In genomic region chr2:203579131-203579643, GRCh38 we compare ENCODE assay signal across 8 cellular contexts. TPM values are rescaled to one million over a fixed set of nuclear protein-coding genes. Genes with fewer than 3 reads are reported as not detected.
DNase-seq lines count a peak whose midpoint lies in the region; ATAC-seq, FAIRE-seq and TF ChIP-seq lines count a peak whose summit lies in the region.

No MANE protein-coding gene starts in this region.

- no peaks in the 10 kb centered on the region for H3K36me3 ChIP-seq in bronchial epithelial cell (ENCODE audit: control insufficient read depth, insufficient read depth, low read length)
- H3K36me3 ChIP-seq in parathyroid adenoma (ENCODE audit: control insufficient read depth, insufficient read depth, low read length), result no peaks in the 10 kb centered on the region

- peaks cover 0 to 12% (median 0%) of the 10 kb centered on the region in 5 donors for H3K27me3 Mint-ChIP-seq in naive thymus-derived CD8-positive, alpha-beta T cell

- peak; percentile 42 for DNase-seq in stimulated activated naive CD4-positive, alpha-beta T cell treated with Interleukin-2 at 50 U/mL for 16 hours (lab: John Stamatoyannopoulos, UW)
- DNase-seq in stimulated activated naive CD4-positive, alpha-beta T cell (lab: John Stamatoyannopoulos, UW), result no peak
- DNase-seq in NCI-H510A (lab: John Stamatoyannopoulos, UW), result peak; percentile 89
- DNase-seq in bronchial epithelial cell (ENCODE audit: low read depth), result peak; percentile 100
- no peak for DNase-seq in naive thymus-derived CD8-positive, alpha-beta T cell
- DNase-seq in UCSD-AML1 (lab: John Stamatoyannopoulos, UW; ENCODE audit: unreplicated experiment), result no peak

- FAIRE-seq in bronchial epithelial cell (lab: Jason Lieb, UNC), result peak; percentile 95

- no peak overlapping the region for H3K4me3 Mint-ChIP-seq in naive thymus-derived CD8-positive, alpha-beta T cell

- H3K4me1 Mint-ChIP-seq in naive thymus-derived CD8-positive, alpha-beta T cell, result peaks cover 0 to 17% (median 8%) of the 10 kb centered on the region in 4 donors

- peaks cover 13% of the 10 kb centered on the region for H3K4me1 ChIP-seq in parathyroid adenoma

- H3K4me3 ChIP-seq in bronchial epithelial cell (ENCODE audit: low read depth, low read length) (no peak overlapping the region), parathyroid adenoma (ENCODE audit: low read depth, low read length) (no peak overlapping the region)

- no peaks in the 10 kb centered on the region for H3K36me3 Mint-ChIP-seq in naive thymus-derived CD8-positive, alpha-beta T cell

- H3K9ac ChIP-seq in parathyroid adenoma, result no peak overlapping the region

- peak overlapping the region; percentile 16 for H3K4me2 ChIP-seq in parathyroid adenoma (ENCODE audit: low read length)

- H3K9me3 ChIP-seq in parathyroid adenoma (ENCODE audit: control insufficient read depth, low read length), result no peaks in the 10 kb centered on the region

- H3K9me3 Mint-ChIP-seq in naive thymus-derived CD8-positive, alpha-beta T cell, result peaks cover 0 to 3% (median 0%) of the 10 kb centered on the region in 9 donors

- H3K79me2 ChIP-seq in parathyroid adenoma, result no peaks in the 10 kb centered on the region

- no peak for TF ChIP-seq CTCF in bronchial epithelial cell (IDR thresholded peaks at IDR 0.05; ENCODE audit: insufficient read depth, low read length, severe bottlenecking)
- no peak for TF ChIP-seq CTCF in parathyroid adenoma (IDR thresholded peaks at IDR 0.05)

- H2AFZ ChIP-seq in parathyroid adenoma, result peak overlapping the region; percentile 35

- H3K27me3 ChIP-seq in bronchial epithelial cell (ENCODE audit: control insufficient read depth, insufficient read depth, low read length), result no peaks in the 10 kb centered on the region
- H3K27me3 ChIP-seq in parathyroid adenoma (ENCODE audit: control insufficient read depth, insufficient read depth, low read length), result no peaks in the 10 kb centered on the region

- H3K27ac Mint-ChIP-seq in naive thymus-derived CD8-positive, alpha-beta T cell, result no peak overlapping the region

- POLR2A ChIA-PET in naive thymus-derived CD8-positive, alpha-beta T cell (lab: Charles Lee), result no interaction called here

- H3K27ac ChIP-seq in parathyroid adenoma, result peak overlapping the region; percentile 72

- ATAC-seq in HG02870 (IDR thresholded peaks at IDR 0.05; ENCODE audit: unreplicated experiment), result peak; percentile 97
- no peak for ATAC-seq in naive thymus-derived CD8-positive, alpha-beta T cell

RNA-seq across cellular contexts. Expression of gene RAPH1, which starts 44.1 kb away (rescaled TPM):
- total RNA-seq in bronchial epithelial cell, result 15.3 and 19.5 TPM in 2 replicates
- 1 to 10 TPM; 1.7 to 2.1 TPM for total RNA-seq in naive thymus-derived CD8-positive, alpha-beta T cell
- under 1 TPM in 2 of 3 donors, not detected in 1; 0.31 to 0.39 TPM for polyA plus RNA-seq in naive thymus-derived CD8-positive, alpha-beta T cell

Comparison
In these comparisons a context has a peak if more than half of its experiments do, and no peak if none do; other contexts are left out.
1. DNase-seq: peak in stimulated activated naive CD4-positive, alpha-beta T cell treated with Interleukin-2 at 50 U/mL for 16 hours (single experiment), NCI-H510A (single experiment) and bronchial epithelial cell (single experiment); none in stimulated activated naive CD4-positive, alpha-beta T cell (0 of 6), naive thymus-derived CD8-positive, alpha-beta T cell (0 of 10) and UCSD-AML1 (single experiment).